Comparison of ENCODE assay signal across 24 cellular contexts in the genomic region with DNA sequence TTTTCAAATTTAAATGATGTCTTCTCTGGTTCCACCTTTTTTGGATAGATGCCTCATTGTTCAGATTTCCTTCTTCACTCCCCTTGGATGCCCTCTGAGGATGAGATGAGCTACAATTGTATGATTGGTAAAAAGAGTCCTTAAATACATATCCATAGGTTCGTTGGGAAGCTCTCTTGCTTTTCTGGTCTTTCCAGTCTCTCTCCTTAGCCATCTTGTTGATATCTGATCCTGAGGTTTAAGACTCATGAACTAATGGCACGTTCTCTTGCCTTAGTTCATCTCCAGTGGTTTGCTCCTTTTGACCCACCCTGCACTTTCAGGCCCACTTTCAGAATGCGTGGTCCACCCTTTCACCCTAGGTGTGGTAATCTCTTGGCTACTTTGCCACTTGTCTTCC.
"Had no signal": no experiment of that assay in that cellular context is flagged by ENCODE, and none has a peak within 500 bp of the region (broad histone marks: within the 10 kb centered on the region; RNA-seq: fewer than 3 reads in every experiment).

No MANE protein-coding gene starts in this region.

- H3K36me3 ChIP-seq: neural progenitor cell, ovary, right lobe of liver, sigmoid colon, stomach, thoracic aorta, thyroid gland, tibial nerve, upper lobe of left lung, vagina had no signal

- H2AFZ ChIP-seq: neural progenitor cell, parathyroid adenoma had no signal

- H3K9me3 ChIP-seq: ovary, psoas muscle, sigmoid colon, thoracic aorta, thyroid gland, upper lobe of left lung, vagina had no signal

- DNase-seq: natural killer cell; occipital lobe; ovary; posterior cingulate gyrus; psoas muscle; right cardiac atrium; right lobe of liver; sigmoid colon; small intestine; stimulated activated CD4-positive, alpha-beta T cell treated with anti-CD3 and anti-CD28 coated beads, Interleukin-15, amount 100 ng/mL, for 24 hours; stimulated activated CD4-positive, alpha-beta T cell treated with anti-CD3 and anti-CD28 coated beads, Interleukin-2, amount 100 ng/mL, for 24 hours; stimulated activated CD4-positive, alpha-beta T cell treated with anti-CD3 and anti-CD28 coated beads, Interleukin-2, amount 100 ng/mL, for 48 hours; stimulated activated CD4-positive, alpha-beta T cell treated with anti-CD3 and anti-CD28 coated beads, Interleukin-4, amount 100 ng/mL, for 24 hours; stimulated activated naive B cell treated with anti-CD40 and anti-IgM and Interleukin-4, amounts not matched to agents 10 μg/mL and 1 μg/mL and 100 μg/mL, for 72 hours; stimulated activated naive CD4-positive, alpha-beta T cell treated with Interleukin-2 at 50 U/mL for 16 hours; stomach; thyroid gland; upper lobe of left lung had no signal

- H3K4me2 ChIP-seq: neural progenitor cell had no signal

- H3K27me3 ChIP-seq: neural progenitor cell, ovary, right lobe of liver, sigmoid colon, thyroid gland, tibial nerve, upper lobe of left lung, vagina had no signal

- H3K9ac ChIP-seq: neural progenitor cell, parathyroid adenoma had no signal

- H3K4me3 ChIP-seq: neural progenitor cell, ovary, psoas muscle, right lobe of liver, sigmoid colon, stomach, thoracic aorta, thyroid gland, tibial nerve, upper lobe of left lung, vagina had no signal

- H3K4me1 ChIP-seq: neural progenitor cell, parathyroid adenoma, psoas muscle, right lobe of liver, sigmoid colon, thyroid gland, tibial nerve, upper lobe of left lung, vagina had no signal

- H3K79me2 ChIP-seq: parathyroid adenoma had no signal

- ATAC-seq: natural killer cell; psoas muscle; right cardiac atrium; right lobe of liver; stimulated activated effector memory CD8-positive, alpha-beta T cell treated with anti-CD3 and anti-CD28 coated beads, Interleukin-12 subunit alpha, Interleukin-12 subunit beta, amount 100 ng/mL, for 72 hours; stimulated activated naive B cell treated with anti-CD40 and anti-IgM and Interleukin-4, amounts not matched to agents 10 μg/mL and 1 μg/mL and 100 μg/mL, for 72 hours had no signal

- H3K27ac ChIP-seq: neural progenitor cell, ovary, parathyroid adenoma, psoas muscle, right lobe of liver, sigmoid colon, stomach, thoracic aorta, thyroid gland, tibial nerve, upper lobe of left lung, vagina had no signal
